In genomic region chr4:107151173-107151572, GRCh38 we compare ENCODE assay signal across 26 cellular contexts.
A peak's percentile ranks its signal among the peaks of the same experiment; 100 is the strongest.
DNase-seq lines count a peak whose midpoint lies in the region; ATAC-seq, FAIRE-seq and TF ChIP-seq lines count a peak whose summit lies in the region.
"Had no signal": no experiment of that assay in that cellular context is flagged by ENCODE, and none has a peak within 500 bp of the region (broad histone marks: within the 10 kb centered on the region; RNA-seq: fewer than 3 reads in every experiment).

No MANE protein-coding gene starts in this region.

- no peak for FAIRE-seq in HepG2 (lab: Jason Lieb, UNC)
- no peak for FAIRE-seq in K562 (lab: Jason Lieb, UNC)
- FAIRE-seq in pancreas (lab: Jason Lieb, UNC), result no peak
- FAIRE-seq: GM12878, GM12892, GM19239 had no signal

- peaks cover 81% of the 10 kb centered on the region for H3K4me1 Mint-ChIP-seq in osteocyte (ENCODE audit: unreplicated experiment)
- H3K4me1 Mint-ChIP-seq: CD14-positive monocyte; CD4-positive, CD25-positive, alpha-beta regulatory T cell had no signal

- POLR2A ChIA-PET in HepG2 (lab: Yijun Ruan, JAX) (no interaction called here), K562 (lab: Yijun Ruan, JAX) (no interaction called here)

- TF ChIP-seq POLR2A in HepG2 (IDR thresholded peaks at IDR 0.05; ENCODE audit: insufficient read depth in 1 of 2, low read depth in 2 of 2, low read length in 2 of 2) (no peak), right lobe of liver (IDR thresholded peaks at IDR 0.05) (no peak), K562 (conservative IDR thresholded peaks at IDR 0.05) (no peak)

- no peaks in the 10 kb centered on the region for H3K9me1 ChIP-seq in K562 (ENCODE audit: control insufficient read depth, insufficient read depth, low read length)

- H3K36me3 Mint-ChIP-seq in osteocyte (ENCODE audit: unreplicated experiment), result no peaks in the 10 kb centered on the region
- H3K36me3 Mint-ChIP-seq: CD14-positive monocyte; CD4-positive, alpha-beta memory T cell; CD4-positive, CD25-positive, alpha-beta regulatory T cell; CD8-positive, alpha-beta memory T cell had no signal

- H3K27me3 Mint-ChIP-seq in osteocyte (ENCODE audit: unreplicated experiment), result no peaks in the 10 kb centered on the region
- H3K27me3 Mint-ChIP-seq: CD4-positive, alpha-beta memory T cell; CD4-positive, CD25-positive, alpha-beta regulatory T cell had no signal

- no peak overlapping the region for H3K4me2 ChIP-seq in HepG2 (ENCODE audit: low read depth, low read length)
- no peak overlapping the region for H3K4me2 ChIP-seq in K562 (ENCODE audit: insufficient read depth, low read length)
- H3K4me2 ChIP-seq: BLaER1 had no signal

- H3K4me3 ChIP-seq in HepG2 (replicated peaks in 1 of 3; ENCODE audit: insufficient read depth in 1 of 3, low read depth in 2 of 3, low read length in 3 of 3), result no peak overlapping the region
- H3K4me3 ChIP-seq in right lobe of liver, result no peak overlapping the region
- H3K4me3 ChIP-seq in K562, result no peak overlapping the region
- no peak overlapping the region for H3K4me3 ChIP-seq in pancreas
- H3K4me3 ChIP-seq: BLaER1, GM12878 had no signal

- H3K27me3 ChIP-seq in HepG2 (ENCODE audit: control insufficient read depth in 1 of 2, insufficient read depth in 2 of 2, low read length in 2 of 2), result no peaks in the 10 kb centered on the region
- H3K27me3 ChIP-seq in right lobe of liver, result no peaks in the 10 kb centered on the region
- H3K27me3 ChIP-seq in K562 (ENCODE audit: control insufficient read depth in 2 of 2, insufficient read depth in 2 of 2, low read length in 2 of 2), result no peaks in the 10 kb centered on the region
- no peaks in the 10 kb centered on the region for H3K27me3 ChIP-seq in pancreas
- H3K27me3 ChIP-seq: BE2C, BLaER1 had no signal

- ATAC-seq in HepG2 (no peak), right lobe of liver (no peak), K562 (no peak), GM18498 (IDR thresholded peaks at IDR 0.05; ENCODE audit: unreplicated experiment) (no peak), pancreas (no peak)
- ATAC-seq: GM12878 had no signal

- H3K36me3 ChIP-seq in HepG2 (replicated peaks in 1 of 2; ENCODE audit: control insufficient read depth in 1 of 2, insufficient read depth in 2 of 2, low read length in 2 of 2), result no peaks in the 10 kb centered on the region
- H3K36me3 ChIP-seq in right lobe of liver, result no peaks in the 10 kb centered on the region
- H3K36me3 ChIP-seq in K562 (ENCODE audit: control insufficient read depth, insufficient read depth, low read length), result no peaks in the 10 kb centered on the region
- no peaks in the 10 kb centered on the region for H3K36me3 ChIP-seq in pancreas
- H3K36me3 ChIP-seq: BE2C, BLaER1 had no signal

- H2AFZ ChIP-seq in HepG2 (ENCODE audit: low read length) (no peak overlapping the region), K562 (ENCODE audit: low read depth, low read length) (no peak overlapping the region)

- no peaks in the 10 kb centered on the region for H3K79me2 ChIP-seq in HepG2 (ENCODE audit: insufficient read depth, low read length)
- no peaks in the 10 kb centered on the region for H3K79me2 ChIP-seq in K562 (ENCODE audit: control insufficient read depth, insufficient read depth, low read length)

- no peak overlapping the region for H3K27ac ChIP-seq in HepG2 (ENCODE audit: extremely low read length, insufficient read depth, low read length)
- H3K27ac ChIP-seq in right lobe of liver, result no peak overlapping the region
- no peak overlapping the region for H3K27ac ChIP-seq in K562 (ENCODE audit: extremely low read depth, low read depth, low read length)
- no peak overlapping the region for H3K27ac ChIP-seq in pancreas
- H3K27ac ChIP-seq: 22Rv1, BLaER1 had no signal

- no peaks in the 10 kb centered on the region for H4K20me1 ChIP-seq in HepG2 (ENCODE audit: insufficient read depth, low read length)
- H4K20me1 ChIP-seq in K562 (replicated peaks; ENCODE audit: control insufficient read depth, insufficient read depth, low read length), result no peaks in the 10 kb centered on the region
- H4K20me1 ChIP-seq: BLaER1 had no signal

- TF ChIP-seq RAD21 in HepG2 (CRISPR knock-in tag; IDR thresholded peaks at IDR 0.05) (no peak), K562 (CRISPR knock-in tag; conservative IDR thresholded peaks at IDR 0.05 in 1 of 2, IDR thresholded peaks at IDR 0.05 in 1 of 2) (no peak)

- intact Hi-C loops in HepG2 (cut with micrococcal nuclease; ENCODE audit: unreplicated experiment), result no loop called here
- intact Hi-C loops in right lobe of liver (cut with DNase I), result no loop called here
- intact Hi-C loops in K562 (cut with micrococcal nuclease), result no loop called here
- intact Hi-C loops in pancreas (cut with DNase I), result no loop called here

- BruUV-seq in HepG2 (replicated peaks; lab: Mats Ljungman, UMichigan) (no TSS peak), K562 (replicated peaks; lab: Mats Ljungman, UMichigan) (no TSS peak)

- H3K9ac ChIP-seq in HepG2 (ENCODE audit: insufficient read depth, low read depth, low read length) (no peak overlapping the region), K562 (ENCODE audit: insufficient read depth in 1 of 2, low read depth in 2 of 2, low read length in 2 of 2) (no peak overlapping the region)
- H3K9ac ChIP-seq: BLaER1 had no signal

- no peak overlapping the region for H3K4me3 Mint-ChIP-seq in osteocyte (ENCODE audit: unreplicated experiment)
- H3K4me3 Mint-ChIP-seq: CD14-positive monocyte; CD4-positive, CD25-positive, alpha-beta regulatory T cell; CD8-positive, alpha-beta memory T cell had no signal

- TF ChIP-seq EP300 in HepG2 (IDR thresholded peaks at IDR 0.05; ENCODE audit: low read depth in 2 of 2, low read length in 2 of 2), result no peak
- TF ChIP-seq EP300 in HepG2 (CRISPR knock-in tag; IDR thresholded peaks at IDR 0.05; ENCODE audit: borderline replicate concordance), result no peak
- TF ChIP-seq EP300 in K562 (IDR thresholded peaks at IDR 0.05; ENCODE audit: low read length), result no peak

- CTCF ChIA-PET in HepG2 (lab: Yijun Ruan, JAX; ENCODE audit: low intra/inter-chr PET ratio, low total read pairs), result no interaction called here
- CTCF ChIA-PET in K562 (lab: Yijun Ruan, JAX; ENCODE audit: low intra/inter-chr PET ratio), result no interaction called here

- H3K9me3 Mint-ChIP-seq in osteocyte (ENCODE audit: unreplicated experiment), result no peaks in the 10 kb centered on the region

- DNase-seq in HepG2 (ENCODE audit: low spot score) (no peak), right lobe of liver (no peak), K562 (ENCODE audit: extremely low read depth in 1 of 4, low spot score in 3 of 4) (no peak), osteocyte (ENCODE audit: extremely low spot score, unreplicated experiment) (no peak), pancreas (no peak)
- DNase-seq: ACHN; BE2C; C1 segment of cervical spinal cord; CD4-positive, alpha-beta memory T cell; CD4-positive, CD25-positive, alpha-beta regulatory T cell; CD8-positive, alpha-beta memory T cell; COR-L47; DMS 273 treated with DMSO at 0.1 percent for 48 hours; DMS153; DMS53; DMS79; DND-41; EL; GDM1 had no signal

- H3K4me1 ChIP-seq in HepG2 (ENCODE audit: insufficient read depth, low read length) (no peaks in the 10 kb centered on the region), right lobe of liver (no peaks in the 10 kb centered on the region), K562 (replicated peaks in 1 of 2; ENCODE audit: control insufficient read depth in 2 of 2, insufficient read depth in 2 of 2, low read length in 2 of 2) (no peaks in the 10 kb centered on the region), pancreas (no peaks in the 10 kb centered on the region)
- H3K4me1 ChIP-seq: BE2C, BLaER1 had no signal

- 2% methylated on average over 1 of the region's 1 CpG for WGBS in HepG2 (ENCODE audit: low lambda C conversion rate)
- WGBS in right lobe of liver (ENCODE audit: insufficient coverage, low coverage, low lambda C conversion rate, missing lambda C conversion rate), result 54% methylated on average over 1 of the region's 1 CpG
- WGBS in K562 (ENCODE audit: insufficient coverage, low coverage, missing lambda C conversion rate), result 0% methylated on average over 1 of the region's 1 CpG
- WGBS in pancreas, 2 donors, result 79 to 88% methylated on average over 1 of the region's 1 CpG

- H3K9me3 ChIP-seq in HepG2 (ENCODE audit: low read length) (no peaks in the 10 kb centered on the region), right lobe of liver (no peaks in the 10 kb centered on the region), K562 (replicated peaks; ENCODE audit: control insufficient read depth, insufficient read depth, low read depth, low read length) (no peaks in the 10 kb centered on the region), pancreas (no peaks in the 10 kb centered on the region)
- H3K9me3 ChIP-seq: BE2C, BLaER1 had no signal

- in situ Hi-C loops in HepG2 (cut with HindIII; ENCODE audit: extremely low pct_ligation_motif_present, low pct_unique_long_range_greater_than_20kb), result no loop called here
- in situ Hi-C loops in K562 (cut with MboI), result no loop called here

- peak overlapping the region; percentile 97 for H3K27ac Mint-ChIP-seq in osteocyte (ENCODE audit: unreplicated experiment)
- H3K27ac Mint-ChIP-seq: CD14-positive monocyte; CD4-positive, alpha-beta memory T cell; CD4-positive, CD25-positive, alpha-beta regulatory T cell; CD8-positive, alpha-beta memory T cell had no signal

- TF ChIP-seq CTCF in HepG2 (CRISPR knock-in tag; IDR thresholded peaks at IDR 0.05), result no peak
- no peak for TF ChIP-seq CTCF in right lobe of liver (IDR thresholded peaks at IDR 0.05)
- no peak for TF ChIP-seq CTCF in K562 (IDR thresholded peaks at IDR 0.05 in 2 of 3, conservative IDR thresholded peaks at IDR 0.05 in 1 of 3; ENCODE audit: insufficient read depth in 2 of 3, low read depth in 1 of 3, low read length in 3 of 3)
- TF ChIP-seq CTCF in osteocyte (IDR thresholded peaks at IDR 0.05), result no peak
- TF ChIP-seq CTCF in pancreas (IDR thresholded peaks at IDR 0.05), result no peak

TF ChIP-seq in HepG2, 621 proteins besides CTCF, POLR2A, EP300 and RAD21:
- TF ChIP-seq ZNF24 (IDR thresholded peaks at IDR 0.05) (no peak), MAFF (IDR thresholded peaks at IDR 0.05; ENCODE audit: low read depth, low read length) (peak; percentile 65), MAFK (conservative IDR thresholded peaks at IDR 0.05 in 1 of 2, IDR thresholded peaks at IDR 0.05 in 1 of 2; ENCODE audit: low read length in 2 of 2) (peak in 1 of 2 experiments; percentile 75; a peak in 3 of 4 replicates)

TF ChIP-seq in K562, 482 proteins besides CTCF, POLR2A, EP300 and RAD21:
- TF ChIP-seq HNRNPL (IDR thresholded peaks at IDR 0.05; ENCODE audit: low read depth, low read length) (no peak), ZNF316 (IDR thresholded peaks at IDR 0.05) (peak; percentile 32; the same call in 1 of the 2 replicates)

Comparison
In these comparisons a context has a peak if more than half of its experiments do, and no peak if none do; other contexts are left out.
1. Of the 241 proteins assayed by ChIP-seq in both HepG2 and K562: peak only in HepG2: MAFF; only in K562: none; in both: none; in neither: 239; mixed calls (peak in some experiments, not most) for 1.